8 cellular contexts compared by ENCODE assay signal in the genomic region with DNA sequence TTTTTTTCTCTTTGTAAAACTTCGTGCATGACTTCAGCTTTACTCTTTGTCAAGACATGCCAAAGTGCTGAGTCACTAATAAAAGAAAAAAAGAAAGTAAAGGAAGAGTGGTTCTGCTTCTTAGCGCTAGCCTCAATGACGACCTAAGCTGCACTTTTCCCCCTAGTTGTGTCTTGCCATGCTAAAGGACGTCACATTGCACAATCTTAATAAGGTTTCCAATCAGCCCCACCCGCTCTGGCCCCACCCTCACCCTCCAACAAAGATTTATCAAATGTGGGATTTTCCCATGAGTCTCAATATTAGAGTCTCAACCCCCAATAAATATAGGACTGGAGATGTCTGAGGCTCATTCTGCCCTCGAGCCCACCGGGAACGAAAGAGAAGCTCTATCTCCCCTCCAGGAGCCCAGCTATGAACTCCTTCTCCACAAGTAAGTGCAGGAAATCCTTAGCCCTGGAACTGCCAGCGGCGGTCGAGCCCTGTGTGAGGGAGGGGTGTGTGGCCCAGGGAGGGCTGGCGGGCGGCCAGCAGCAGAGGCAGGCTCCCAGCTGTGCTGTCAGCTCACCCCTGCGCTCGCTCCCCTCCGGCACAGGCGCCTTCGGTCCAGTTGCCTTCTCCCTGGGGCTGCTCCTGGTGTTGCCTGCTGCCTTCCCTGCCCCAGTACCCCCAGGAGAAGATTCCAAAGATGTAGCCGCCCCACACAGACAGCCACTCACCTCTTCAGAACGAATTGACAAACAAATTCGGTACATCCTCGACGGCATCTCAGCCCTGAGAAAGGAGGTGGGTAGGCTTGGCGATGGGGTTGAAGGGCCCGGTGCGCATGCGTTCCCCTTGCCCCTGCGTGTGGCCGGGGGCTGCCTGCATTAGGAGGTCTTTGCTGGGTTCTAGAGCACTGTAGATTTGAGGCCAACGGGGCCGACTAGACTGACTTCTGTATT. TPM values are rescaled to one million over a fixed set of nuclear protein-coding genes. Genes with fewer than 3 reads are reported as not detected.
A peak's percentile ranks its signal among the peaks of the same experiment; 100 is the strongest.
DNase-seq lines count a peak whose midpoint lies in the region; ATAC-seq lines count a peak whose summit lies in the region.

A gene (plus strand): TSS at position 352 of the 944 bp plus-strand sequence. CDS start 63 bp downstream, at position 415.

- peak within 1 kb of the TSS; percentile 28 for H3K4me3 ChIP-seq in H7 (ENCODE audit: insufficient read depth, low read depth, low read length)

- no peaks in the 10 kb centered on the region for H3K27me3 ChIP-seq in H7 (ENCODE audit: control insufficient read depth, insufficient read depth, low read length)

- intact Hi-C loops in left cardiac atrium (cut with DNase I): loop anchor here (2.0 to 10.0 kb wide), 4 partner anchors 140 to 328 kb away; no protein-coding TSS in a partner anchor

- peak; percentile 74 for DNase-seq in AG08395 (ENCODE audit: low spot score)
- DNase-seq in H7: peak; percentile 48
- DNase-seq in NCI-H82 treated with DMSO at 0.1 percent for 48 hours (lab: John Stamatoyannopoulos, UW; ENCODE audit: unreplicated experiment): peak; percentile 6
- DNase-seq in amygdala (lab: John Stamatoyannopoulos, UW): peak in 35 of 56 donors; percentile 5 to 70 (median 36)
- DNase-seq in left cardiac atrium: peak; percentile 87
- peak; percentile 61 for DNase-seq in pons (ENCODE audit: low spot score)

- no peaks in the 10 kb centered on the region for H3K36me3 ChIP-seq in H7 (replicated peaks; ENCODE audit: control insufficient read depth, insufficient read depth, low read length)

- ATAC-seq in left cardiac atrium: peak; percentile 92
- no peak for ATAC-seq in GM18502 (IDR thresholded peaks at IDR 0.05; ENCODE audit: poor library complexity, unreplicated experiment)
- no peak for ATAC-seq in GM19467 (IDR thresholded peaks at IDR 0.05; ENCODE audit: unreplicated experiment)

RNA-seq across cellular contexts. Expression of the gene that starts here (rescaled TPM):
- 0.22 and 0.69 TPM in 2 replicates for total RNA-seq in H7 (2014; rRNA removed; shearing (Covaris generic))
- 10 to 100 TPM in 1 of 2 donors, 1 to 10 TPM in 1; 3.3 to 20.1 TPM for total RNA-seq in left cardiac atrium

Comparison
In these comparisons a context has a peak if more than half of its experiments do, and no peak if none do; other contexts are left out.
1. Peak in DNase-seq and H3K4me3 ChIP-seq in H7; RNA of the gene not detected or under 1 TPM.
2. DNase-seq: peak in every context shown above with its lines; median percentile 87 in left cardiac atrium; 74 in AG08395; 61 in pons; 48 in H7; 36 in amygdala; 6 in NCI-H82 treated with DMSO at 0.1 percent for 48 hours.
3. ATAC-seq: peak in left cardiac atrium (2 of 2); none in GM18502 (single experiment) and GM19467 (single experiment).